Comparison of ENCODE assay signal across 11 cellular contexts in the genomic region with DNA sequence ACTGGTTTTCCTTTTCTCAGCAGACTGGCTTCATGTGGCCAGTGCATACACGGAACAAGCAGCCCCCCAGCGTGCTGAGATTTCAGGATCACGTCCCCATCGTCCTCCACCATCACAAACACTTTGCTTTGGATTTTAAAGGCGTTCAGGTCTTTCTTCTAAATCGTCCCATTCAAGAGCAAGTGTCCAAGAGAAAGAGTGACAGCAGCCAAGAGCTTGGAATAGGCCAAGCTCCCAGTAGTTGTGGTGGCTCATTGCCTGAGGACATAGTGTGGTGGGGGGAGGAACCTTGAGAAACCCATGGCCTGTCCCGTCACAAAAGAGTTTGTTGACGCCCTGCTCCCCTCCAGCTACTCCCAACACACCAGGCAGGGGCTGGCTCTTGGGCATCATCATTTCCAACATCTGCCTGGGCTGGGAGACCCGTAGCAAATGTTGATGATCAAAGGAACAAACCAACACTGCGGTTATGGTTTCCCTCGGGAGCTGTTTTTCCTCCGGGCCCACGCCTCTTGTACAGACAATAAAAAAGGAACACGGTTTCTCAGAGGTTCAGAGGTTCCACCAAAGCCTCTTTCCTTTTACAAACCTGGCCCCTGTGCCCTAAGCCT. TPM values are rescaled to one million over a fixed set of nuclear protein-coding genes. Genes with fewer than 3 reads are reported as not detected.
DNase-seq lines count a peak whose midpoint lies in the region; ATAC-seq, FAIRE-seq and TF ChIP-seq lines count a peak whose summit lies in the region.
"Had no signal": no experiment of that assay in that cellular context is flagged by ENCODE, and none has a peak within 500 bp of the region (broad histone marks: within the 10 kb centered on the region; RNA-seq: fewer than 3 reads in every experiment).

No MANE protein-coding gene starts in this region.

- peaks cover 6% of the 10 kb centered on the region for H3K27me3 Mint-ChIP-seq in astrocyte (ENCODE audit: low read depth, unreplicated experiment)
- H3K27me3 Mint-ChIP-seq: activated naive CD8-positive, alpha-beta T cell had no signal

- ATAC-seq in Right ventricle myocardium inferior = no peak
- no peak for ATAC-seq in thoracic aorta (ENCODE audit: insufficient number of reproducible peaks, low FRiP score, low read depth)
- ATAC-seq in GM21576 (IDR thresholded peaks at IDR 0.05; ENCODE audit: unreplicated experiment) = no peak
- ATAC-seq in body of pancreas = no peak

- no peaks in the 10 kb centered on the region for H3K9me2 ChIP-seq in hepatocyte (replicated peaks; ENCODE audit: insufficient read depth)

- H3K36me3 ChIP-seq in astrocyte (ENCODE audit: insufficient read depth, low read length) (no peaks in the 10 kb centered on the region), hepatocyte (replicated peaks; ENCODE audit: insufficient read depth, low read depth) (no peaks in the 10 kb centered on the region), thoracic aorta (peaks cover 7% of the 10 kb centered on the region), body of pancreas (replicated peaks in 1 of 2; ENCODE audit: insufficient read depth in 1 of 2, low read depth in 2 of 2) (no peaks in the 10 kb centered on the region)

- no peak overlapping the region for H3K27ac Mint-ChIP-seq in astrocyte (ENCODE audit: unreplicated experiment)
- H3K27ac Mint-ChIP-seq: activated naive CD8-positive, alpha-beta T cell had no signal

- H3K36me3 Mint-ChIP-seq in astrocyte (ENCODE audit: low read depth, unreplicated experiment) = peaks cover 8% of the 10 kb centered on the region
- H3K36me3 Mint-ChIP-seq: activated naive CD8-positive, alpha-beta T cell had no signal

- TF ChIP-seq POLR2A in body of pancreas (IDR thresholded peaks at IDR 0.05) = no peak

- peak overlapping the region; percentile 45 for H3K9ac ChIP-seq in astrocyte (ENCODE audit: low read length)

- H3K79me2 ChIP-seq in astrocyte (ENCODE audit: insufficient read depth, low read length) = no peaks in the 10 kb centered on the region
- no peaks in the 10 kb centered on the region for H3K79me2 ChIP-seq in hepatocyte

- H3K4me1 ChIP-seq in astrocyte (ENCODE audit: insufficient read depth, low read length) (peaks cover 9% of the 10 kb centered on the region), hepatocyte (ENCODE audit: insufficient read depth) (peaks cover 4% of the 10 kb centered on the region), thoracic aorta (ENCODE audit: control insufficient read depth in 1 of 2, low read depth in 2 of 2) (peaks cover 8 to 37% of the 10 kb centered on the region in 2 donors), body of pancreas (no peaks in the 10 kb centered on the region)

- peaks cover 3% of the 10 kb centered on the region for H3K4me1 Mint-ChIP-seq in astrocyte (ENCODE audit: low read depth, unreplicated experiment)

- H3K4me3 ChIP-seq in astrocyte (ENCODE audit: insufficient read depth, low read depth, low read length) (no peak overlapping the region), hepatocyte (no peak overlapping the region), thoracic aorta (no peak overlapping the region), body of pancreas (no peak overlapping the region)
- H3K4me3 ChIP-seq: left lung had no signal

- H3K9me3 Mint-ChIP-seq in astrocyte (ENCODE audit: unreplicated experiment) = peaks cover 3% of the 10 kb centered on the region

- TF ChIP-seq CTCF in astrocyte (IDR thresholded peaks at IDR 0.05; ENCODE audit: insufficient read depth, low read depth, low read length) (no peak), hepatocyte (IDR thresholded peaks at IDR 0.05; ENCODE audit: poor library complexity) (no peak), thoracic aorta (IDR thresholded peaks at IDR 0.05) (no peak), body of pancreas (IDR thresholded peaks at IDR 0.05) (no peak)

- H3K9me3 ChIP-seq in astrocyte (ENCODE audit: insufficient read depth, low read depth, low read length) (no peaks in the 10 kb centered on the region), hepatocyte (ENCODE audit: low read depth) (no peaks in the 10 kb centered on the region), thoracic aorta (no peaks in the 10 kb centered on the region), body of pancreas (no peaks in the 10 kb centered on the region)
- H3K9me3 ChIP-seq: esophagus squamous epithelium, left lung had no signal

- WGBS in hepatocyte (ENCODE audit: low lambda C conversion rate, missing lambda C conversion rate) = 57% methylated on average over 14 of the region's 14 CpGs
- 59 to 60% methylated on average over 13 to 14 of the region's 14 CpGs for WGBS in body of pancreas, 2 donors

- FAIRE-seq in astrocyte (lab: Jason Lieb, UNC) = no peak

- H3K4me3 Mint-ChIP-seq in astrocyte (ENCODE audit: unreplicated experiment) = no peak overlapping the region
- H3K4me3 Mint-ChIP-seq: activated naive CD8-positive, alpha-beta T cell had no signal

- intact Hi-C loops in Right ventricle myocardium inferior (cut with DNase I) (loop anchor here (1.0 to 2.0 kb wide), 3 partner anchors 28 to 77 kb away; no protein-coding TSS in a partner anchor), cardiac septum (cut with DNase I) (loop anchor here (1.0 to 5.0 kb wide), 4 partner anchors 27 to 237 kb away; a partner anchor contains a TSS), body of pancreas (cut with DNase I) (no loop called here)

- H3K27ac ChIP-seq in astrocyte (ENCODE audit: low read depth, low read length) = no peak overlapping the region
- H3K27ac ChIP-seq in hepatocyte = no peak overlapping the region
- peak overlapping the region; percentile 63 to 72 for H3K27ac ChIP-seq in thoracic aorta
- no peak overlapping the region for H3K27ac ChIP-seq in body of pancreas
- H3K27ac ChIP-seq: left lung had no signal

- H2AFZ ChIP-seq in astrocyte (ENCODE audit: low read depth, low read length) (no peak overlapping the region), hepatocyte (no peak overlapping the region)

- H3K4me2 ChIP-seq in astrocyte (ENCODE audit: low read length) (peak overlapping the region; percentile 78), hepatocyte (peak overlapping the region; percentile 69)

- H3K27me3 ChIP-seq in astrocyte (ENCODE audit: insufficient read depth, low read length) = no peaks in the 10 kb centered on the region
- no peaks in the 10 kb centered on the region for H3K27me3 ChIP-seq in hepatocyte
- H3K27me3 ChIP-seq in thoracic aorta (replicated peaks; ENCODE audit: insufficient read depth) = no peaks in the 10 kb centered on the region
- H3K27me3 ChIP-seq in body of pancreas = no peaks in the 10 kb centered on the region

- DNase-seq in Right ventricle myocardium inferior (ENCODE audit: missing footprints) (peak; percentile 11), cardiac septum (ENCODE audit: low spot score) (no peak), astrocyte (ENCODE audit: low read depth) (no peak), hepatocyte (ENCODE audit: low spot score) (no peak), thoracic aorta (ENCODE audit: low spot score) (no peak), SHP77 treated with DMSO at 0.1 percent for 48 hours (lab: John Stamatoyannopoulos, UW) (no peak), body of pancreas (no peak)
- DNase-seq: esophagus squamous epithelium had no signal

- peaks cover 2% of the 10 kb centered on the region for H4K20me1 ChIP-seq in astrocyte (ENCODE audit: insufficient read depth, low read length)
- H4K20me1 ChIP-seq in hepatocyte (ENCODE audit: insufficient read depth, poor library complexity, severe bottlenecking) = no peaks in the 10 kb centered on the region

RNA-seq across cellular contexts. Expression of a gene that starts 20.8 kb away (rescaled TPM):
- 113 TPM for total RNA-seq in Right ventricle myocardium inferior
- total RNA-seq in cardiac septum = 126 TPM
- total RNA-seq in astrocyte = 59.1 and 61.9 TPM in 2 replicates
- total RNA-seq in hepatocyte = 19.4 and 25.0 TPM in 2 replicates
- polyA plus RNA-seq in hepatocyte = 36.0 and 37.0 TPM in 2 replicates
- 100 to 1,000 TPM; 368 to 393 TPM for total RNA-seq in thoracic aorta
- total RNA-seq in body of pancreas = 10 to 100 TPM; 30.9 to 33.0 TPM

RNA-seq across cellular contexts. Expression of a gene that starts 42.4 kb away (rescaled TPM):
- total RNA-seq in Right ventricle myocardium inferior (35.7 TPM), cardiac septum (25.8 TPM), astrocyte (180 and 287 TPM in 2 replicates), hepatocyte (256 and 317 TPM in 2 replicates), thoracic aorta (100 to 1,000 TPM in 1 of 2 donors, 10 to 100 TPM in 1; 89.2 to 234 TPM), body of pancreas (1 to 10 TPM; 2.0 to 4.4 TPM)
- 277 and 356 TPM in 2 replicates for polyA plus RNA-seq in hepatocyte

RNA-seq across cellular contexts. Expression of a gene that starts 46.8 kb away (rescaled TPM):
- total RNA-seq in Right ventricle myocardium inferior (14.0 TPM), cardiac septum (9.4 TPM), astrocyte (0.91 and 1.7 TPM in 2 replicates), hepatocyte (9.1 and 10.8 TPM in 2 replicates), thoracic aorta (10 to 100 TPM; 20.8 to 45.4 TPM), body of pancreas (10 to 100 TPM in 1 of 2 donors, 1 to 10 TPM in 1; 5.4 to 11.5 TPM)
- 15.4 and 18.6 TPM in 2 replicates for polyA plus RNA-seq in hepatocyte

RNA-seq across cellular contexts. Expression of a gene that starts 53.7 kb away (rescaled TPM):
- 25.7 TPM for total RNA-seq in Right ventricle myocardium inferior
- 34.0 TPM for total RNA-seq in cardiac septum
- 56.7 and 74.6 TPM in 2 replicates for total RNA-seq in astrocyte
- total RNA-seq in hepatocyte = 151 and 159 TPM in 2 replicates
- 218 and 230 TPM in 2 replicates for polyA plus RNA-seq in hepatocyte
- total RNA-seq in thoracic aorta = 10 to 100 TPM; 39.0 to 52.9 TPM
- 1 to 10 TPM; 4.6 to 7.0 TPM for total RNA-seq in body of pancreas

Comparison
In these comparisons a context has a peak if more than half of its experiments do, and no peak if none do; other contexts are left out.
1. H3K27ac ChIP-seq: peak in thoracic aorta (2 of 2); none in astrocyte (single experiment), hepatocyte (single experiment) and body of pancreas (0 of 4).